Comparison of ENCODE assay signal across 1 cellular context in genomic region chr13:46211116-46211515, GRCh38.
TF ChIP-seq lines count a peak whose summit lies in the region.

No MANE protein-coding gene starts in this region.

TF ChIP-seq in K562, 482 proteins besides CTCF, POLR2A, EP300 and RAD21 (continued from another document and continues in another):
- TF ChIP-seq CHAMP1 (IDR thresholded peaks at IDR 0.05) (0 out of 2 replicates have a peak, but pooled peaks have one; percentile 39), ZNF316 (IDR thresholded peaks at IDR 0.05) (peak; percentile 25; the same call in 1 of the 2 replicates), KDM2B (CRISPR knock-in tag; IDR thresholded peaks at IDR 0.05) (no peak), MEIS2 (IDR thresholded peaks at IDR 0.05; ENCODE audit: partially characterized antibody) (peak; percentile 94), GTF2E2 (tag; IDR thresholded peaks at IDR 0.05) (no peak), ZBTB40 (IDR thresholded peaks at IDR 0.05) (0 out of 2 replicates have a peak, but pooled peaks have one; percentile 23), ZBTB40 (CRISPR knock-in tag; IDR thresholded peaks at IDR 0.05) (no peak), FOXK2 (conservative IDR thresholded peaks at IDR 0.05 in 1 of 2, IDR thresholded peaks at IDR 0.05 in 1 of 2; ENCODE audit: low read depth in 2 of 2) (peak; percentile 66 to 77), SMARCE1 (IDR thresholded peaks at IDR 0.05) (peak; percentile 33; the same call in 1 of the 2 replicates), USF2 (CRISPR knock-in tag; IDR thresholded peaks at IDR 0.05) (no peak), NBN (IDR thresholded peaks at IDR 0.05; ENCODE audit: low read depth) (no peak), TEAD4 (IDR thresholded peaks at IDR 0.05; ENCODE audit: low read length) (peak; percentile 79), TEAD4 (CRISPR knock-in tag; IDR thresholded peaks at IDR 0.05; ENCODE audit: borderline replicate concordance) (no peak), TRIM25 (IDR thresholded peaks at IDR 0.05; ENCODE audit: borderline replicate concordance) (no peak), CREB3L1 (IDR thresholded peaks at IDR 0.05; ENCODE audit: borderline replicate concordance, low read depth) (peak; percentile 40; the same call in 1 of the 2 replicates), NCOA1 (IDR thresholded peaks at IDR 0.05; ENCODE audit: low read depth) (peak; percentile 72; the same call in 1 of the 2 replicates), DPF2 (IDR thresholded peaks at IDR 0.05) (peak; percentile 75), TRIM24 (IDR thresholded peaks at IDR 0.05) (peak in 1 of 2 experiments; percentile 53; a peak in 1 of 4 replicates), CREM (IDR thresholded peaks at IDR 0.05; ENCODE audit: low read depth) (peak; percentile 95), TAL1 (IDR thresholded peaks at IDR 0.05) (peak; percentile 79), PKNOX1 (IDR thresholded peaks at IDR 0.05) (peak; percentile 92), MYC (IDR thresholded peaks at IDR 0.05; ENCODE audit: low read depth, low read length) (no peak), MYC (CRISPR knock-in tag; IDR thresholded peaks at IDR 0.05; ENCODE audit: borderline replicate concordance, low read depth) (no peak), MTA2 (IDR thresholded peaks at IDR 0.05; ENCODE audit: low read depth) (peak; percentile 40; the same call in 1 of the 2 replicates), CBX8 (IDR thresholded peaks at IDR 0.05; ENCODE audit: borderline replicate concordance, extremely low read depth, low read depth, low read length, poor library complexity, severe bottlenecking) (no peak), PHB2 (IDR thresholded peaks at IDR 0.05; ENCODE audit: low read depth) (no peak), ZBTB8A (IDR thresholded peaks at IDR 0.05; ENCODE audit: partially characterized antibody) (no peak), LEF1 (IDR thresholded peaks at IDR 0.05) (peak; percentile 41; the same call in 1 of the 2 replicates), PTRF (tag; IDR thresholded peaks at IDR 0.05) (no peak), STAT5A (IDR thresholded peaks at IDR 0.05; ENCODE audit: borderline replicate concordance, low read length) (peak; percentile 59), GABPB1 (CRISPR knock-in tag; IDR thresholded peaks at IDR 0.05) (no peak), ARID3A (IDR thresholded peaks at IDR 0.05; ENCODE audit: borderline replicate concordance, low read depth, low read length) (no peak), CREB1 (IDR thresholded peaks at IDR 0.05) (peak; percentile 94), CREB1 (CRISPR knock-in tag; IDR thresholded peaks at IDR 0.05) (peak; percentile 66; the same call in 1 of the 2 replicates), YBX1 (IDR thresholded peaks at IDR 0.05) (no peak), KAT7 (CRISPR knock-in tag; IDR thresholded peaks at IDR 0.05; ENCODE audit: borderline replicate concordance) (no peak), ATF1 (CRISPR knock-in tag; IDR thresholded peaks at IDR 0.05) (0 out of 2 replicates have a peak, but pooled peaks have one; percentile 28), ATF1 (tag; IDR thresholded peaks at IDR 0.05) (peak; percentile 92), FOS (IDR thresholded peaks at IDR 0.05; ENCODE audit: extremely low read depth, insufficient read length) (no peak), MAX (CRISPR knock-in tag; IDR thresholded peaks at IDR 0.05) (no peak), SAFB (IDR thresholded peaks at IDR 0.05; ENCODE audit: borderline replicate concordance, low read depth, low read length) (no peak), MNT (conservative IDR thresholded peaks at IDR 0.05) (peak; percentile 34 to 58), SOX6 (IDR thresholded peaks at IDR 0.05) (0 out of 2 replicates have a peak, but pooled peaks have one; percentile 11), ARID1B (IDR thresholded peaks at IDR 0.05) (peak; percentile 82), RHOXF2B (CRISPR knock-in tag; conservative IDR thresholded peaks at IDR 0.05) (no peak), ZNF23 (CRISPR knock-in tag; IDR thresholded peaks at IDR 0.05) (no peak)
